9 cellular contexts compared by ENCODE assay signal in genomic region chr10:71963351-71963755, GRCh38. TPM values are rescaled to one million over a fixed set of nuclear protein-coding genes. Genes with fewer than 3 reads are reported as not detected.
DNase-seq lines count a peak whose midpoint lies in the region; ATAC-seq and TF ChIP-seq lines count a peak whose summit lies in the region.
"Had no signal": no experiment of that assay in that cellular context is flagged by ENCODE, and none has a peak within 500 bp of the region (broad histone marks: within the 10 kb centered on the region; RNA-seq: fewer than 3 reads in every experiment).

No MANE protein-coding gene starts in this region.

- H3K27me3 Mint-ChIP-seq in T-cell (peaks cover 43 to 55% of the 10 kb centered on the region in 2 donors), neural crest cell (ENCODE audit: low read depth) (peaks cover 11% of the 10 kb centered on the region)

- H3K9me3 Mint-ChIP-seq in T-cell (no peaks in the 10 kb centered on the region), neural crest cell (no peaks in the 10 kb centered on the region)

- H3K27ac Mint-ChIP-seq in T-cell (no peak overlapping the region), neural crest cell (ENCODE audit: unreplicated experiment) (no peak overlapping the region)

- H3K4me3 ChIP-seq in foreskin fibroblast (ENCODE audit: low read depth in 1 of 2, low read length in 2 of 2) = peak overlapping the region; percentile 57 to 94

- CTCF ChIA-PET in T-cell (lab: Charles Lee) = interaction anchor here in 1 of 2 donors (0.6 kb wide), 1 partner anchor 119 kb away, joined by 11 read pairs; no protein-coding TSS in a partner anchor

- POLR2A ChIA-PET in T-cell (lab: Charles Lee) = no interaction called here

- H3K36me3 Mint-ChIP-seq in T-cell (no peaks in the 10 kb centered on the region), neural crest cell (ENCODE audit: low read depth) (peaks cover 6% of the 10 kb centered on the region)

- DNase-seq in AG08395 (ENCODE audit: low spot score) = peak; percentile 47
- DNase-seq in T-cell = no peak
- peak in 1 of 2 donors; percentile 68 for DNase-seq in foreskin fibroblast
- no peak for DNase-seq in neural crest cell (ENCODE audit: low read depth, low spot score)
- no peak for DNase-seq in NCI-H1105 treated with DMSO at 0.1 percent for 48 hours (lab: John Stamatoyannopoulos, UW)
- DNase-seq in dedifferentiated amniotic fluid mesenchymal stem cell (ENCODE audit: extremely low spot score) = no peak
- DNase-seq in foreskin keratinocyte = no peak
- no peak for DNase-seq in nucleus accumbens (lab: John Stamatoyannopoulos, UW)
- DNase-seq: NCI-H1930 had no signal

- H3K4me3 Mint-ChIP-seq in T-cell (peak overlapping the region; percentile 36 to 79 (median 39)), neural crest cell (peak overlapping the region; percentile 86)

- no peak overlapping the region for H3K27ac ChIP-seq in foreskin keratinocyte

- TF ChIP-seq CTCF in foreskin fibroblast (IDR thresholded peaks at IDR 0.05; ENCODE audit: low read depth, low read length) (no peak), neural crest cell (conservative IDR thresholded peaks at IDR 0.05) (no peak), foreskin keratinocyte (conservative IDR thresholded peaks at IDR 0.05) (no peak)

- ATAC-seq in T-cell (replicated peaks in 1 of 4) (no peak), foreskin keratinocyte (no peak)

- no peaks in the 10 kb centered on the region for H3K27me3 ChIP-seq in foreskin keratinocyte

- H3K4me1 Mint-ChIP-seq in T-cell = peaks cover 7 to 12% (median 11%) of the 10 kb centered on the region in 3 donors
- peaks cover 34% of the 10 kb centered on the region for H3K4me1 Mint-ChIP-seq in neural crest cell

- H3K4me1 ChIP-seq in foreskin keratinocyte = peaks cover 11% of the 10 kb centered on the region

RNA-seq across cellular contexts. Expression of gene CHST3, which starts 0.8 kb away (rescaled TPM):
- under 1 TPM in 3 of 5 donors, not detected in 2; 0.09 to 0.10 (median 0.09) TPM for total RNA-seq in T-cell
- 24.5 and 25.8 TPM in 2 replicates for total RNA-seq in neural crest cell
- 23.0 and 23.9 TPM in 2 replicates for total RNA-seq in foreskin keratinocyte
- 7.9 and 8.0 TPM in 2 replicates for polyA plus RNA-seq in foreskin keratinocyte

Comparison
In these comparisons a context has a peak if more than half of its experiments do, and no peak if none do; other contexts are left out.
1. RNA of gene CHST3, which starts 0.8 kb away (total RNA-seq): 24.5 to 25.8 TPM in neural crest cell and 23.0 to 23.9 TPM in foreskin keratinocyte; 0.09 to 0.10 TPM in T-cell; every median in the first group is over 10 times any median in the second.